ENCODE assay signal across 8 cellular contexts in genomic region chr21:32403201-32403701, GRCh38. TPM values are rescaled to one million over a fixed set of nuclear protein-coding genes. Genes with fewer than 3 reads are reported as not detected.
DNase-seq lines count a peak whose midpoint lies in the region; ATAC-seq, FAIRE-seq and TF ChIP-seq lines count a peak whose summit lies in the region.

No MANE protein-coding gene starts in this region.

- no peak overlapping the region for H3K27ac Mint-ChIP-seq in activated CD8-positive, alpha-beta T cell treated with anti-CD3 and anti-CD28 coated beads, Interleukin-2, amount 10 ng/mL, durations not matched to agents 7 days and 5 days

- peaks cover 14% of the 10 kb centered on the region for H3K27me3 Mint-ChIP-seq in activated CD8-positive, alpha-beta T cell treated with anti-CD3 and anti-CD28 coated beads, Interleukin-2, amount 10 ng/mL, durations not matched to agents 7 days and 5 days (ENCODE audit: low read depth)

- CTCF ChIA-PET in activated CD8-positive, alpha-beta T cell treated with anti-CD3 and anti-CD28 coated beads, Interleukin-2, amount 10 ng/mL, durations not matched to agents 7 days and 5 days (lab: Charles Lee), result interaction anchor here (0.6 to 6.1 kb wide), 15 partner anchors 9 to 208 kb away, joined by 3 to 82 read pairs (median 4); partner anchors contain the start of genes TCP10L and URB1

- intact Hi-C loops in testis (cut with DNase I; ENCODE audit: low total_unique reads), result loop anchor here (10.0 kb wide), 1 partner anchor 162 kb away; no protein-coding TSS in a partner anchor

- no peaks in the 10 kb centered on the region for H3K36me3 ChIP-seq in testis (ENCODE audit: low read depth, missing control alignments)

- ATAC-seq in activated CD8-positive, alpha-beta T cell treated with anti-CD3 and anti-CD28 coated beads, Interleukin-2, amount 10 ng/mL, durations not matched to agents 7 days and 5 days, result peak; percentile 87
- no peak for ATAC-seq in HG03521 (IDR thresholded peaks at IDR 0.05; ENCODE audit: unreplicated experiment)

- no peaks in the 10 kb centered on the region for H3K36me3 Mint-ChIP-seq in activated CD8-positive, alpha-beta T cell treated with anti-CD3 and anti-CD28 coated beads, Interleukin-2, amount 10 ng/mL, durations not matched to agents 7 days and 5 days (ENCODE audit: low read depth)

- POLR2A ChIA-PET in activated CD8-positive, alpha-beta T cell treated with anti-CD3 and anti-CD28 coated beads, Interleukin-2, amount 10 ng/mL, durations not matched to agents 7 days and 5 days (lab: Charles Lee), result no interaction called here

- WGBS in testis, 2 donors, result 23 to 40% methylated on average over 5 of the region's 5 CpGs

- H3K9me3 ChIP-seq in testis, result no peaks in the 10 kb centered on the region

- no peak overlapping the region for H3K27ac ChIP-seq in testis

- TF ChIP-seq POLR2A in H54 (IDR thresholded peaks at IDR 0.05; ENCODE audit: low read depth, low read length) (no peak), testis (IDR thresholded peaks at IDR 0.05) (no peak)

- FAIRE-seq in H54 (lab: Jason Lieb, UNC) (peak; percentile 43), endometrium (lab: Jason Lieb, UNC) (peak; percentile 80)

- H3K4me3 Mint-ChIP-seq in activated CD8-positive, alpha-beta T cell treated with anti-CD3 and anti-CD28 coated beads, Interleukin-2, amount 10 ng/mL, durations not matched to agents 7 days and 5 days, result no peak overlapping the region

- H3K27me3 ChIP-seq in testis, result no peaks in the 10 kb centered on the region

- peaks cover 13% of the 10 kb centered on the region for H3K4me1 Mint-ChIP-seq in activated CD8-positive, alpha-beta T cell treated with anti-CD3 and anti-CD28 coated beads, Interleukin-2, amount 10 ng/mL, durations not matched to agents 7 days and 5 days (ENCODE audit: low read depth)

- no peaks in the 10 kb centered on the region for H3K9me3 Mint-ChIP-seq in activated CD8-positive, alpha-beta T cell treated with anti-CD3 and anti-CD28 coated beads, Interleukin-2, amount 10 ng/mL, durations not matched to agents 7 days and 5 days (ENCODE audit: insufficient read depth)

- TF ChIP-seq CTCF in testis (IDR thresholded peaks at IDR 0.05), result peak; percentile 60 to 75 (median 68)

- no peaks in the 10 kb centered on the region for H3K4me1 ChIP-seq in testis

- H3K4me3 ChIP-seq in testis, result no peak overlapping the region

- DNase-seq in AG08396 (ENCODE audit: low spot score), result peak; percentile 78
- DNase-seq in H54 (ENCODE audit: insufficient read length, low spot score), result peak; percentile 78
- DNase-seq in NCI-H748 treated with DMSO at 0.1 percent for 48 hours (lab: John Stamatoyannopoulos, UW), result peak; percentile 43
- DNase-seq in activated CD8-positive, alpha-beta T cell treated with anti-CD3 and anti-CD28 coated beads, Interleukin-2, amount 10 ng/mL, durations not matched to agents 7 days and 5 days, result peak; percentile 74
- peak; percentile 62 for DNase-seq in mucosa of gallbladder (ENCODE audit: low spot score)
- peak; percentile 81 for DNase-seq in testis

RNA-seq across cellular contexts. Expression of gene EVA1C, which starts 9.3 kb away (rescaled TPM):
- 1 to 10 TPM; 3.0 to 3.5 TPM for total RNA-seq in activated CD8-positive, alpha-beta T cell treated with anti-CD3 and anti-CD28 coated beads, Interleukin-2, amount 10 ng/mL, durations not matched to agents 7 days and 5 days
- total RNA-seq in mucosa of gallbladder (34.8 TPM), testis (10 to 100 TPM; 28.4 to 44.2 TPM)
- polyA plus RNA-seq in testis (ENCODE audit: insufficient read depth, low read depth, low replicate concordance), result 47.0 TPM

RNA-seq across cellular contexts. Expression of gene URB1, which starts 10.4 kb away (rescaled TPM):
- 10 to 100 TPM; 17.4 to 19.4 TPM for total RNA-seq in activated CD8-positive, alpha-beta T cell treated with anti-CD3 and anti-CD28 coated beads, Interleukin-2, amount 10 ng/mL, durations not matched to agents 7 days and 5 days
- total RNA-seq in mucosa of gallbladder (11.3 TPM), testis (10 to 100 TPM; 38.8 to 41.4 TPM)
- polyA plus RNA-seq in testis (ENCODE audit: insufficient read depth, low read depth, low replicate concordance), result 16.6 TPM
